Comparison of ENCODE assay signal across 18 cellular contexts in genomic region chr1:245363821-245364220, GRCh38.
A peak's percentile ranks its signal among the peaks of the same experiment; 100 is the strongest.
DNase-seq lines count a peak whose midpoint lies in the region; ATAC-seq and TF ChIP-seq lines count a peak whose summit lies in the region.
"Had no signal": no experiment of that assay in that cellular context is flagged by ENCODE, and none has a peak within 500 bp of the region (broad histone marks: within the 10 kb centered on the region; RNA-seq: fewer than 3 reads in every experiment).

No MANE protein-coding gene starts in this region.

- ATAC-seq in Right ventricle myocardium inferior (no peak), lower lobe of right lung (no peak)
- ATAC-seq: GM23338, heart left ventricle had no signal

- no peak overlapping the region for H3K27ac ChIP-seq in coronary artery
- no peak overlapping the region for H3K27ac ChIP-seq in lower lobe of right lung
- H3K27ac ChIP-seq: heart left ventricle, SJSA1, tibial nerve had no signal

- peak overlapping the region; percentile 42 to 71 (median 61) for H3K27ac Mint-ChIP-seq in nephron
- H3K27ac Mint-ChIP-seq: CD4-positive, alpha-beta memory T cell; endodermal cell; GM23338 had no signal

- peaks cover 31% of the 10 kb centered on the region for H3K4me1 Mint-ChIP-seq in nephron
- H3K4me1 Mint-ChIP-seq: CD4-positive, alpha-beta memory T cell; GM23338 had no signal

- H3K9me3 Mint-ChIP-seq in nephron = no peaks in the 10 kb centered on the region

- H3K4me1 ChIP-seq in lower lobe of right lung = no peaks in the 10 kb centered on the region
- H3K4me1 ChIP-seq: heart left ventricle, SJSA1, tibial nerve had no signal

- H3K4me3 ChIP-seq in coronary artery (no peak overlapping the region), lower lobe of right lung (no peak overlapping the region)
- H3K4me3 ChIP-seq: GM23338, heart left ventricle, lung, SJSA1, tibial nerve had no signal

- DNase-seq in cardiac septum (ENCODE audit: low spot score) (peak; percentile 57), Right ventricle myocardium inferior (ENCODE audit: missing footprints) (no peak), coronary artery (ENCODE audit: low spot score) (peak; percentile 38), RPMI8226 (no peak), mucosa of gallbladder (ENCODE audit: low spot score) (no peak), HCEC 1CT (no peak), lower lobe of right lung (no peak)
- DNase-seq: endodermal cell; heart left ventricle; NCI-H2081; NCI-H524; stimulated activated naive CD4-positive, alpha-beta T cell had no signal

- H3K9me3 ChIP-seq in lower lobe of right lung = no peaks in the 10 kb centered on the region
- H3K9me3 ChIP-seq: heart left ventricle, SJSA1, tibial nerve had no signal

- peaks cover 36% of the 10 kb centered on the region for H3K36me3 Mint-ChIP-seq in nephron (ENCODE audit: low read depth)
- H3K36me3 Mint-ChIP-seq: CD4-positive, alpha-beta memory T cell had no signal

- intact Hi-C loops in cardiac septum (cut with DNase I) = no loop called here
- intact Hi-C loops in Right ventricle myocardium inferior (cut with DNase I) = no loop called here
- intact Hi-C loops in lower lobe of right lung (cut with DNase I) = no loop called here

- TF ChIP-seq CTCF in coronary artery (IDR thresholded peaks at IDR 0.05) (no peak), nephron (IDR thresholded peaks at IDR 0.05; ENCODE audit: unreplicated experiment in 3 of 3) (no peak), lower lobe of right lung (IDR thresholded peaks at IDR 0.05) (no peak)

- no peaks in the 10 kb centered on the region for H3K36me3 ChIP-seq in lower lobe of right lung
- H3K36me3 ChIP-seq: heart left ventricle, tibial nerve had no signal

- H3K4me3 Mint-ChIP-seq in nephron = peak overlapping the region in 1 of 3 experiments; percentile 50
- H3K4me3 Mint-ChIP-seq: CD4-positive, alpha-beta memory T cell; endodermal cell; GM23338 had no signal

- H3K27me3 ChIP-seq in lower lobe of right lung (ENCODE audit: low read depth) = no peaks in the 10 kb centered on the region
- H3K27me3 ChIP-seq: heart left ventricle, SJSA1, tibial nerve had no signal

- H3K27me3 Mint-ChIP-seq in nephron (ENCODE audit: low read depth) = peaks cover 11% of the 10 kb centered on the region
- H3K27me3 Mint-ChIP-seq: CD4-positive, alpha-beta memory T cell had no signal

Comparison
In these comparisons a context has a peak if more than half of its experiments do, and no peak if none do; other contexts are left out.
1. DNase-seq: peak in cardiac septum (single experiment) and coronary artery (single experiment); none in Right ventricle myocardium inferior (single experiment), RPMI8226 (single experiment), mucosa of gallbladder (single experiment), HCEC 1CT (single experiment) and lower lobe of right lung (single experiment).